Comparison of ENCODE assay signal across 15 cellular contexts in genomic region chr10:113945075-113945686, GRCh38.
DNase-seq lines count a peak whose midpoint lies in the region; ATAC-seq and TF ChIP-seq lines count a peak whose summit lies in the region.
"Had no signal": no experiment of that assay in that cellular context is flagged by ENCODE, and none has a peak within 500 bp of the region (broad histone marks: within the 10 kb centered on the region; RNA-seq: fewer than 3 reads in every experiment).

No MANE protein-coding gene starts in this region.

- H3K27me3 ChIP-seq in PC-3 (ENCODE audit: low read length), result no peaks in the 10 kb centered on the region

- no peak overlapping the region for H3K27ac ChIP-seq in PC-3 (ENCODE audit: low read length)
- H3K27ac ChIP-seq in mesodermal cell (ENCODE audit: low read depth, low read length, severe bottlenecking), result peak overlapping the region; percentile 23

- H3K9me3 ChIP-seq in PC-3 (ENCODE audit: low read length) (no peaks in the 10 kb centered on the region), mesodermal cell (ENCODE audit: control insufficient read depth, low read length) (no peaks in the 10 kb centered on the region)

- peak overlapping the region; percentile 38 for H3K4me2 ChIP-seq in PC-3 (ENCODE audit: low read length)

- H3K79me2 ChIP-seq in PC-3 (ENCODE audit: low read length), result no peaks in the 10 kb centered on the region

- 89 to 92% methylated on average over 5 to 9 of the region's 9 CpGs for WGBS in mesodermal cell (ENCODE audit: insufficient coverage in 2 of 2), 2 experiments

- DNase-seq in Caki2 (ENCODE audit: low read depth) (peak; percentile 37), PC-3 (peak; percentile 70), epithelial cell of esophagus (ENCODE audit: low read depth) (peak; percentile 72), cerebellar cortex (ENCODE audit: low spot score) (no peak)
- DNase-seq in activated naive CD4-positive, alpha-beta T cell treated with anti-CD3 and anti-CD28 coated beads, Interleukin-2, amount 50 U/mL, for 16 hours, result no peak
- DNase-seq: CD4-positive, alpha-beta memory T cell; central memory CD4-positive, alpha-beta T cell; hippocampal formation; Kasumi-1; NCI-H526 treated with DMSO at 0.1 percent for 48 hours; substantia nigra; T-helper 17 cell had no signal

- H3F3A ChIP-seq in PC-3 (ENCODE audit: low read length, unreplicated experiment), result no peaks in the 10 kb centered on the region

- POLR2A ChIA-PET in PC-3 (lab: Charles Lee; ENCODE audit: unreplicated experiment), result no interaction called here

- no peaks in the 10 kb centered on the region for H3K9me2 ChIP-seq in PC-3 (replicated peaks; ENCODE audit: low read length)

- ATAC-seq in PC-3 (peak; percentile 84), GM19397 (IDR thresholded peaks at IDR 0.05; ENCODE audit: unreplicated experiment) (no peak), GM21737 (IDR thresholded peaks at IDR 0.05; ENCODE audit: unreplicated experiment) (no peak)
- ATAC-seq: T-helper 17 cell had no signal

- H2AFZ ChIP-seq in PC-3 (ENCODE audit: low read length), result no peak overlapping the region

- BruUV-seq in PC-3 (replicated peaks; lab: Mats Ljungman, UMichigan), result no TSS peak

- intact Hi-C loops in PC-3 (cut with micrococcal nuclease), result no loop called here

- H4K20me1 ChIP-seq in PC-3 (ENCODE audit: low read length), result no peaks in the 10 kb centered on the region

- H3K36me3 ChIP-seq in PC-3 (ENCODE audit: low read depth, low read length) (no peaks in the 10 kb centered on the region), mesodermal cell (ENCODE audit: control insufficient read depth, insufficient read depth, low read length) (no peaks in the 10 kb centered on the region)

- peaks cover 24% of the 10 kb centered on the region for H3K4me1 ChIP-seq in PC-3 (ENCODE audit: insufficient read depth, low read length)
- H3K4me1 ChIP-seq in mesodermal cell (ENCODE audit: control insufficient read depth, insufficient read depth, low read length, poor library complexity, severe bottlenecking), result peaks cover 18% of the 10 kb centered on the region

- no peak overlapping the region for H3K4me3 ChIP-seq in PC-3 (ENCODE audit: low read length)
- no peak overlapping the region for H3K4me3 ChIP-seq in epithelial cell of esophagus (ENCODE audit: low read length)
- H3K4me3 ChIP-seq in mesodermal cell (ENCODE audit: extremely low read depth, insufficient read depth, low read length, poor library complexity, severe bottlenecking), result no peak overlapping the region

- in situ Hi-C loops in Caki2 (cut with HindIII; ENCODE audit: low pct_unique_long_range_greater_than_20kb, low sequenced_read_pairs), result no loop called here

- TF ChIP-seq CTCF in PC-3 (conservative IDR thresholded peaks at IDR 0.05; ENCODE audit: low read depth, low read length), result no peak
- no peak for TF ChIP-seq CTCF in epithelial cell of esophagus (IDR thresholded peaks at IDR 0.05; ENCODE audit: insufficient read depth, low read depth, low read length, missing control alignments)

- CTCF ChIA-PET in PC-3 (lab: Charles Lee), result interaction anchor here (0.6 kb wide), 2 partner anchors 20 to 33 kb away, joined by 3 read pairs; no protein-coding TSS in a partner anchor

- H3K9ac ChIP-seq in PC-3 (ENCODE audit: low read length), result no peak overlapping the region

Comparison
In these comparisons a context has a peak if more than half of its experiments do, and no peak if none do; other contexts are left out.
1. DNase-seq: peak in Caki2 (single experiment), PC-3 (single experiment) and epithelial cell of esophagus (single experiment); none in activated naive CD4-positive, alpha-beta T cell treated with anti-CD3 and anti-CD28 coated beads, Interleukin-2, amount 50 U/mL, for 16 hours (single experiment) and cerebellar cortex (single experiment).